8 cellular contexts compared by ENCODE assay signal in genomic region chr19:37905936-37906867, GRCh38. TPM values are rescaled to one million over a fixed set of nuclear protein-coding genes. Genes with fewer than 3 reads are reported as not detected.
DNase-seq lines count a peak whose midpoint lies in the region; ATAC-seq and TF ChIP-seq lines count a peak whose summit lies in the region.

Gene WDR87, minus strand, starts transcription at chr19:37906594. Its CDS starts 8,355 bp downstream, at chr19:37898239.

- H3K4me3 Mint-ChIP-seq in natural killer cell: peak within 1 kb of the TSS; percentile 93

- H3K36me3 Mint-ChIP-seq in natural killer cell: no peaks in the 10 kb centered on the region

- H3K4me1 Mint-ChIP-seq in natural killer cell: peaks cover 19 to 25% of the 10 kb centered on the region in 2 donors

- H3K4me1 ChIP-seq in thyroid gland: peaks cover 22 to 23% of the 10 kb centered on the region in 2 donors

- no peak for TF ChIP-seq CTCF in epithelial cell of proximal tubule (conservative IDR thresholded peaks at IDR 0.05; ENCODE audit: low read depth, low read length)
- TF ChIP-seq CTCF in natural killer cell (IDR thresholded peaks at IDR 0.05): no peak
- peak in 2 of 6 experiments; percentile 3 to 12 for TF ChIP-seq CTCF in thyroid gland (IDR thresholded peaks at IDR 0.05)

- TF ChIP-seq POLR2A in thyroid gland (IDR thresholded peaks at IDR 0.05): no peak

- WGBS in thyroid gland, 2 donors: 8 to 36% methylated on average over 13 to 59 of the region's 63 CpGs

- H3K4me3 ChIP-seq in GM08714 (ENCODE audit: low read length) (peak within 1 kb of the TSS; percentile 74), epithelial cell of proximal tubule (ENCODE audit: low read depth, low read length) (peak within 1 kb of the TSS; percentile 87), thyroid gland (replicated peaks in 1 of 3) (peak within 1 kb of the TSS; percentile 70 to 87 (median 72))

- H3K27ac Mint-ChIP-seq in natural killer cell: peak within 1 kb of the TSS; percentile 18 to 87

- H3K36me3 ChIP-seq in thyroid gland: no peaks in the 10 kb centered on the region

- ATAC-seq in HG02943 (IDR thresholded peaks at IDR 0.05; ENCODE audit: low read depth, unreplicated experiment) (peak; percentile 15), natural killer cell (no peak)

- no peaks in the 10 kb centered on the region for H3K9me3 Mint-ChIP-seq in natural killer cell

- H3K27me3 ChIP-seq in thyroid gland: no peaks in the 10 kb centered on the region

- H3K27me3 Mint-ChIP-seq in natural killer cell (ENCODE audit: low read depth in 2 of 2): no peaks in the 10 kb centered on the region

- DNase-seq in NCI-H526 (lab: John Stamatoyannopoulos, UW) (peak; percentile 88 to 95), epithelial cell of proximal tubule (ENCODE audit: low read depth) (no peak), natural killer cell (peak; percentile 18), thyroid gland (peak; percentile 61 to 66), NAMALWA (ENCODE audit: low spot score) (no peak)
- DNase-seq in activated CD8-positive, alpha-beta memory T cell treated with anti-CD3 and anti-CD28 coated beads, Interleukin-2, amount 50 U/mL, for 48 hours: peak; percentile 64

- intact Hi-C loops in natural killer cell (cut with micrococcal nuclease): loop anchor here (2.0 to 10.0 kb wide), 4 partner anchors 143 to 535 kb away; partner anchors contain the start of genes DPF1, KCNK6, YIF1B and ZNF527
- intact Hi-C loops in thyroid gland (cut with DNase I): no loop called here

- peak within 1 kb of the TSS; percentile 29 to 80 (median 77) for H3K27ac ChIP-seq in thyroid gland

- no peaks in the 10 kb centered on the region for H3K9me3 ChIP-seq in thyroid gland

RNA-seq across cellular contexts. Expression of gene WDR87, which starts in this region (rescaled TPM):
- not detected in 2 replicates for total RNA-seq in epithelial cell of proximal tubule
- total RNA-seq in natural killer cell: not detected
- total RNA-seq in thyroid gland: under 1 TPM in 1 of 4 donors, not detected in 3; under 0.01 TPM

Comparison
In these comparisons a context has a peak if more than half of its experiments do, and no peak if none do; other contexts are left out.
1. Peak in DNase-seq in natural killer cell; RNA of the gene not detected or under 1 TPM.
2. Peak in DNase-seq, H3K4me3 ChIP-seq and H3K27ac ChIP-seq in thyroid gland; RNA of the gene not detected or under 1 TPM.
3. DNase-seq: peak in NCI-H526 (2 of 2) and activated CD8-positive, alpha-beta memory T cell treated with anti-CD3 and anti-CD28 coated beads, Interleukin-2, amount 50 U/mL, for 48 hours (single experiment); none in epithelial cell of proximal tubule (single experiment) and NAMALWA (single experiment).
4. Peak in every context shown above with its lines, with median percentiles within 50 percentile points of each other: H3K4me3 ChIP-seq.